Comparison of ENCODE assay signal across 28 cellular contexts in genomic region chr15:27885226-27885625, GRCh38.
"Had no signal": no experiment of that assay in that cellular context is flagged by ENCODE, and none has a peak within 500 bp of the region (broad histone marks: within the 10 kb centered on the region; RNA-seq: fewer than 3 reads in every experiment).

No MANE protein-coding gene starts in this region.

- H3K36me3 ChIP-seq: ascending aorta, breast epithelium, gastroesophageal sphincter, heart right ventricle had no signal

- H3K27me3 Mint-ChIP-seq: activated CD4-positive, alpha-beta memory T cell treated with anti-CD3 and anti-CD28 coated beads, Interleukin-2, amount 10 ng/mL, durations not matched to agents 7 days and 5 days; activated CD4-positive, alpha-beta T cell treated with anti-CD3 and anti-CD28 coated beads, Interleukin-2, amount 10 ng/mL, durations not matched to agents 7 days and 5 days; activated naive CD8-positive, alpha-beta T cell treated with anti-CD3 and anti-CD28 coated beads, Interleukin-2, amount 10 ng/mL, durations not matched to agents 7 days and 5 days; dendritic cell treated with granulocyte-macrophage colony-stimulating factor and Interleukin-4, amounts not matched to agents 40 ng/mL and 50 ng/mL, for 4 days had no signal

- H3K36me3 Mint-ChIP-seq: activated naive CD4-positive, alpha-beta T cell treated with anti-CD3 and anti-CD28 coated beads, Interleukin-2, amount 50 U/mL, for 24 hours; activated naive CD8-positive, alpha-beta T cell treated with anti-CD3 and anti-CD28 coated beads, Interleukin-2, amount 10 ng/mL, durations not matched to agents 7 days and 5 days had no signal

- ATAC-seq: gastroesophageal sphincter, heart right ventricle, WTC11 had no signal

- H3K4me3 Mint-ChIP-seq: activated CD4-positive, alpha-beta memory T cell treated with anti-CD3 and anti-CD28 coated beads, Interleukin-2, amount 10 ng/mL, durations not matched to agents 7 days and 5 days; activated CD4-positive, alpha-beta T cell treated with anti-CD3 and anti-CD28 coated beads, Interleukin-2, amount 10 ng/mL, durations not matched to agents 7 days and 5 days; activated naive CD4-positive, alpha-beta T cell treated with anti-CD3 and anti-CD28 coated beads for 36 hours; activated naive CD4-positive, alpha-beta T cell treated with anti-CD3 and anti-CD28 coated beads, Interleukin-2, amount 50 U/mL, for 24 hours; activated naive CD8-positive, alpha-beta T cell treated with anti-CD3 and anti-CD28 coated beads, Interleukin-2, amount 10 ng/mL, durations not matched to agents 7 days and 5 days; activated T-helper 1 cell treated with anti-CD3 and anti-CD28 coated beads, Interleukin-12 subunit alpha, Interleukin-12 subunit beta, Interleukin-2, Interleukin-4 antibody, amounts not matched to agents 30 ng/mL and 10 ng/mL and 1 ng/mL, durations not matched to agents 14 hours and 24 hours and 36 hours; brain; central memory CD8-positive, alpha-beta T cell; dendritic cell treated with granulocyte-macrophage colony-stimulating factor and Interleukin-4, amounts not matched to agents 40 ng/mL and 50 ng/mL, for 4 days; endodermal cell; WTC11 had no signal

- H3K4me3 ChIP-seq: ascending aorta, breast epithelium, coronary artery, dorsolateral prefrontal cortex, gastroesophageal sphincter, heart right ventricle had no signal

- H3K4me1 ChIP-seq: ascending aorta, breast epithelium, gastroesophageal sphincter, heart right ventricle had no signal

- H3K27ac Mint-ChIP-seq: activated CD4-positive, alpha-beta memory T cell treated with anti-CD3 and anti-CD28 coated beads, Interleukin-2, amount 10 ng/mL, durations not matched to agents 7 days and 5 days; activated CD4-positive, alpha-beta T cell treated with anti-CD3 and anti-CD28 coated beads, Interleukin-2, amount 10 ng/mL, durations not matched to agents 7 days and 5 days; activated naive CD4-positive, alpha-beta T cell treated with anti-CD3 and anti-CD28 coated beads for 36 hours; activated naive CD4-positive, alpha-beta T cell treated with anti-CD3 and anti-CD28 coated beads, Interleukin-2, amount 50 U/mL, for 24 hours; activated naive CD8-positive, alpha-beta T cell treated with anti-CD3 and anti-CD28 coated beads, Interleukin-2, amount 10 ng/mL, durations not matched to agents 7 days and 5 days; activated T-helper 1 cell treated with anti-CD3 and anti-CD28 coated beads, Interleukin-12 subunit alpha, Interleukin-12 subunit beta, Interleukin-2, Interleukin-4 antibody, amounts not matched to agents 30 ng/mL and 10 ng/mL and 1 ng/mL, durations not matched to agents 14 hours and 24 hours and 36 hours; activated T-helper 2 cell treated with anti-CD3 and anti-CD28 coated beads, Interferon-gamma antibody, Interleukin-2, Interleukin-4, amounts not matched to agents 10 μg/mL and 5 μg/mL and 100 μg/mL, durations not matched to agents 14 hours and 24 hours and 36 hours; dendritic cell treated with granulocyte-macrophage colony-stimulating factor and Interleukin-4, amounts not matched to agents 40 ng/mL and 50 ng/mL, for 4 days; endodermal cell; WTC11 had no signal

- H3K27me3 ChIP-seq: ascending aorta, breast epithelium, dorsolateral prefrontal cortex, gastroesophageal sphincter had no signal

- FAIRE-seq: TTC549 had no signal

- H3K4me1 Mint-ChIP-seq: activated CD4-positive, alpha-beta memory T cell treated with anti-CD3 and anti-CD28 coated beads, Interleukin-2, amount 10 ng/mL, durations not matched to agents 7 days and 5 days; activated CD4-positive, alpha-beta T cell treated with anti-CD3 and anti-CD28 coated beads, Interleukin-2, amount 10 ng/mL, durations not matched to agents 7 days and 5 days; activated naive CD4-positive, alpha-beta T cell treated with anti-CD3 and anti-CD28 coated beads, Interleukin-2, amount 50 U/mL, for 24 hours; activated naive CD8-positive, alpha-beta T cell treated with anti-CD3 and anti-CD28 coated beads, Interleukin-2, amount 10 ng/mL, durations not matched to agents 7 days and 5 days; central memory CD8-positive, alpha-beta T cell; endodermal cell; WTC11 had no signal

- H3K27ac ChIP-seq: ascending aorta, breast epithelium, coronary artery, dorsolateral prefrontal cortex, gastroesophageal sphincter, heart right ventricle, VCaP had no signal

- DNase-seq: activated CD4-positive, alpha-beta memory T cell treated with anti-CD3 and anti-CD28 coated beads, Interleukin-2, amount 10 ng/mL, durations not matched to agents 7 days and 5 days; activated CD4-positive, alpha-beta T cell treated with anti-CD3 and anti-CD28 coated beads for 1 hour; activated CD4-positive, alpha-beta T cell treated with anti-CD3 and anti-CD28 coated beads for 4 hours; activated CD4-positive, alpha-beta T cell treated with anti-CD3 and anti-CD28 coated beads, Interleukin-2, amount 10 ng/mL, durations not matched to agents 7 days and 5 days; activated CD4-positive, alpha-beta T cell treated with anti-CD3 and anti-CD28 coated beads, Interleukin-2, amount 50 U/mL, for 4 hours; activated effector memory CD4-positive, alpha-beta T cell treated with anti-CD3 and anti-CD28 coated beads, Interleukin-2, amount 50 U/mL, for 16 hours; activated naive CD4-positive, alpha-beta T cell treated with anti-CD3 and anti-CD28 coated beads for 36 hours; activated naive CD8-positive, alpha-beta T cell treated with anti-CD3 and anti-CD28 coated beads, Interleukin-2, amount 10 ng/mL, durations not matched to agents 7 days and 5 days; activated T-cell treated with anti-CD3 and anti-CD28 coated beads, Interleukin-2, amount 50 U/mL, for 1 hour; activated T-cell treated with anti-CD3 and anti-CD28 coated beads, Interleukin-2, amount 50 U/mL, for 48 hours; dorsolateral prefrontal cortex; effector memory CD4-positive, alpha-beta T cell; endodermal cell; heart right ventricle; T-helper 2 cell had no signal
